In the genomic region with DNA sequence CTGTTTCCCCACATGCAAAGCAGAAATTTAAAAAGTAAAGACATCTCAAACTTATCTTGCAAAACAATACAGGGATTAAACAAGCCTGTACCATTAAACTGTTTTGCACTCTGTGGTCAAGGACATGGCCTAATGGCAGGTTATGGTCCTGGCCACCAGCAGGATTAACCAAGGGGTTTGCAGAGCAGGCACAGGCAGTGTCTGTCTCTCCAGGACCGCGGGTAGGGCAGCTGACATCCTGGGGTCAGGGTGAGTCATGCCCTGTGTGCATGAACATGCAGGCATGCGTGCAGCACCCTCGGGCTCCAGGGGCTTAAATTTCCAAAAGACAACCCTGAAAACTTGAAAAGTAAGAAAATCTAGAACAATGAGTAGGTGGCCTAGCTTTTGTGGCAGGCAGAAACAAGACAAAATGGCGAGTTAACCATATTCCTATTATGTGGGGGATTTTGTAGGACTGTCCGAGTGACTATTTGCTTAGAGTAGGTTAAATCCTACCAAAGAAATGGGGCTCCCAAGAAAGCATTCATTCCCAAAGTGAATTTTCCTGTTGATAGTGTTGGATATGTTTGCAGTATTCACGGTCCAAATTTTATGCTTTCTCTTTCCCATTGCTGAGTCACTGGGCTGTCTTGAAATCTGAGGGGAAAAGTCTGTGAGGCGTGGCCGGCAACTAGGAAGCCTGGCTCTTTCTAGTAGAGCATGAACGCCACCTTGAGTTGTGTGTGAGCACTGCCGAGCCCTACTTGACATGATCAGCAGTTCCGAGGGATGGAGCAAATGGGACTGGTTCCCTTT, we compare ENCODE assay signal across 1 cellular context.
TF ChIP-seq lines count a peak whose summit lies in the region.

No MANE protein-coding gene starts in this region.

TF ChIP-seq in K562, 482 proteins besides CTCF, POLR2A, EP300 and RAD21 (continued from another document and continues in another):
- TF ChIP-seq, protein P1, sequence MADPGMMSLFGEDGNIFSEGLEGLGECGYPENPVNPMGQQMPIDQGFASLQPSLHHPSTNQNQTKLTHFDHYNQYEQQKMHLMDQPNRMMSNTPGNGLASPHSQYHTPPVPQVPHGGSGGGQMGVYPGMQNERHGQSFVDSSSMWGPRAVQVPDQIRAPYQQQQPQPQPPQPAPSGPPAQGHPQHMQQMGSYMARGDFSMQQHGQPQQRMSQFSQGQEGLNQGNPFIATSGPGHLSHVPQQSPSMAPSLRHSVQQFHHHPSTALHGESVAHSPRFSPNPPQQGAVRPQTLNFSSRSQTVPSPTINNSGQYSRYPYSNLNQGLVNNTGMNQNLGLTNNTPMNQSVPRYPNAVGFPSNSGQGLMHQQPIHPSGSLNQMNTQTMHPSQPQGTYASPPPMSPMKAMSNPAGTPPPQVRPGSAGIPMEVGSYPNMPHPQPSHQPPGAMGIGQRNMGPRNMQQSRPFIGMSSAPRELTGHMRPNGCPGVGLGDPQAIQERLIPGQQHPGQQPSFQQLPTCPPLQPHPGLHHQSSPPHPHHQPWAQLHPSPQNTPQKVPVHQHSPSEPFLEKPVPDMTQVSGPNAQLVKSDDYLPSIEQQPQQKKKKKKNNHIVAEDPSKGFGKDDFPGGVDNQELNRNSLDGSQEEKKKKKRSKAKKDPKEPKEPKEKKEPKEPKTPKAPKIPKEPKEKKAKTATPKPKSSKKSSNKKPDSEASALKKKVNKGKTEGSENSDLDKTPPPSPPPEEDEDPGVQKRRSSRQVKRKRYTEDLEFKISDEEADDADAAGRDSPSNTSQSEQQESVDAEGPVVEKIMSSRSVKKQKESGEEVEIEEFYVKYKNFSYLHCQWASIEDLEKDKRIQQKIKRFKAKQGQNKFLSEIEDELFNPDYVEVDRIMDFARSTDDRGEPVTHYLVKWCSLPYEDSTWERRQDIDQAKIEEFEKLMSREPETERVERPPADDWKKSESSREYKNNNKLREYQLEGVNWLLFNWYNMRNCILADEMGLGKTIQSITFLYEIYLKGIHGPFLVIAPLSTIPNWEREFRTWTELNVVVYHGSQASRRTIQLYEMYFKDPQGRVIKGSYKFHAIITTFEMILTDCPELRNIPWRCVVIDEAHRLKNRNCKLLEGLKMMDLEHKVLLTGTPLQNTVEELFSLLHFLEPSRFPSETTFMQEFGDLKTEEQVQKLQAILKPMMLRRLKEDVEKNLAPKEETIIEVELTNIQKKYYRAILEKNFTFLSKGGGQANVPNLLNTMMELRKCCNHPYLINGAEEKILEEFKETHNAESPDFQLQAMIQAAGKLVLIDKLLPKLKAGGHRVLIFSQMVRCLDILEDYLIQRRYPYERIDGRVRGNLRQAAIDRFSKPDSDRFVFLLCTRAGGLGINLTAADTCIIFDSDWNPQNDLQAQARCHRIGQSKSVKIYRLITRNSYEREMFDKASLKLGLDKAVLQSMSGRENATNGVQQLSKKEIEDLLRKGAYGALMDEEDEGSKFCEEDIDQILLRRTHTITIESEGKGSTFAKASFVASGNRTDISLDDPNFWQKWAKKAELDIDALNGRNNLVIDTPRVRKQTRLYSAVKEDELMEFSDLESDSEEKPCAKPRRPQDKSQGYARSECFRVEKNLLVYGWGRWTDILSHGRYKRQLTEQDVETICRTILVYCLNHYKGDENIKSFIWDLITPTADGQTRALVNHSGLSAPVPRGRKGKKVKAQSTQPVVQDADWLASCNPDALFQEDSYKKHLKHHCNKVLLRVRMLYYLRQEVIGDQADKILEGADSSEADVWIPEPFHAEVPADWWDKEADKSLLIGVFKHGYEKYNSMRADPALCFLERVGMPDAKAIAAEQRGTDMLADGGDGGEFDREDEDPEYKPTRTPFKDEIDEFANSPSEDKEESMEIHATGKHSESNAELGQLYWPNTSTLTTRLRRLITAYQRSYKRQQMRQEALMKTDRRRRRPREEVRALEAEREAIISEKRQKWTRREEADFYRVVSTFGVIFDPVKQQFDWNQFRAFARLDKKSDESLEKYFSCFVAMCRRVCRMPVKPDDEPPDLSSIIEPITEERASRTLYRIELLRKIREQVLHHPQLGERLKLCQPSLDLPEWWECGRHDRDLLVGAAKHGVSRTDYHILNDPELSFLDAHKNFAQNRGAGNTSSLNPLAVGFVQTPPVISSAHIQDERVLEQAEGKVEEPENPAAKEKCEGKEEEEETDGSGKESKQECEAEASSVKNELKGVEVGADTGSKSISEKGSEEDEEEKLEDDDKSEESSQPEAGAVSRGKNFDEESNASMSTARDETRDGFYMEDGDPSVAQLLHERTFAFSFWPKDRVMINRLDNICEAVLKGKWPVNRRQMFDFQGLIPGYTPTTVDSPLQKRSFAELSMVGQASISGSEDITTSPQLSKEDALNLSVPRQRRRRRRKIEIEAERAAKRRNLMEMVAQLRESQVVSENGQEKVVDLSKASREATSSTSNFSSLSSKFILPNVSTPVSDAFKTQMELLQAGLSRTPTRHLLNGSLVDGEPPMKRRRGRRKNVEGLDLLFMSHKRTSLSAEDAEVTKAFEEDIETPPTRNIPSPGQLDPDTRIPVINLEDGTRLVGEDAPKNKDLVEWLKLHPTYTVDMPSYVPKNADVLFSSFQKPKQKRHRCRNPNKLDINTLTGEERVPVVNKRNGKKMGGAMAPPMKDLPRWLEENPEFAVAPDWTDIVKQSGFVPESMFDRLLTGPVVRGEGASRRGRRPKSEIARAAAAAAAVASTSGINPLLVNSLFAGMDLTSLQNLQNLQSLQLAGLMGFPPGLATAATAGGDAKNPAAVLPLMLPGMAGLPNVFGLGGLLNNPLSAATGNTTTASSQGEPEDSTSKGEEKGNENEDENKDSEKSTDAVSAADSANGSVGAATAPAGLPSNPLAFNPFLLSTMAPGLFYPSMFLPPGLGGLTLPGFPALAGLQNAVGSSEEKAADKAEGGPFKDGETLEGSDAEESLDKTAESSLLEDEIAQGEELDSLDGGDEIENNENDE (IDR thresholded peaks at IDR 0.05; ENCODE audit: low read depth, low read length): no peak
- TF ChIP-seq FOSL1 (tag; conservative IDR thresholded peaks at IDR 0.05): peak; percentile 93
- no peak for TF ChIP-seq TAF1 (IDR thresholded peaks at IDR 0.05; ENCODE audit: control insufficient read depth, extremely low read depth, insufficient read depth, low read length, severe bottlenecking)
- no peak for TF ChIP-seq ZNF311 (CRISPR knock-in tag; IDR thresholded peaks at IDR 0.05)
- peak; percentile 55; the same call in 1 of the 2 replicates for TF ChIP-seq EP400 (IDR thresholded peaks at IDR 0.05)
- no peak for TF ChIP-seq ARHGAP35 (IDR thresholded peaks at IDR 0.05; ENCODE audit: partially characterized antibody)
- TF ChIP-seq, protein P2, sequence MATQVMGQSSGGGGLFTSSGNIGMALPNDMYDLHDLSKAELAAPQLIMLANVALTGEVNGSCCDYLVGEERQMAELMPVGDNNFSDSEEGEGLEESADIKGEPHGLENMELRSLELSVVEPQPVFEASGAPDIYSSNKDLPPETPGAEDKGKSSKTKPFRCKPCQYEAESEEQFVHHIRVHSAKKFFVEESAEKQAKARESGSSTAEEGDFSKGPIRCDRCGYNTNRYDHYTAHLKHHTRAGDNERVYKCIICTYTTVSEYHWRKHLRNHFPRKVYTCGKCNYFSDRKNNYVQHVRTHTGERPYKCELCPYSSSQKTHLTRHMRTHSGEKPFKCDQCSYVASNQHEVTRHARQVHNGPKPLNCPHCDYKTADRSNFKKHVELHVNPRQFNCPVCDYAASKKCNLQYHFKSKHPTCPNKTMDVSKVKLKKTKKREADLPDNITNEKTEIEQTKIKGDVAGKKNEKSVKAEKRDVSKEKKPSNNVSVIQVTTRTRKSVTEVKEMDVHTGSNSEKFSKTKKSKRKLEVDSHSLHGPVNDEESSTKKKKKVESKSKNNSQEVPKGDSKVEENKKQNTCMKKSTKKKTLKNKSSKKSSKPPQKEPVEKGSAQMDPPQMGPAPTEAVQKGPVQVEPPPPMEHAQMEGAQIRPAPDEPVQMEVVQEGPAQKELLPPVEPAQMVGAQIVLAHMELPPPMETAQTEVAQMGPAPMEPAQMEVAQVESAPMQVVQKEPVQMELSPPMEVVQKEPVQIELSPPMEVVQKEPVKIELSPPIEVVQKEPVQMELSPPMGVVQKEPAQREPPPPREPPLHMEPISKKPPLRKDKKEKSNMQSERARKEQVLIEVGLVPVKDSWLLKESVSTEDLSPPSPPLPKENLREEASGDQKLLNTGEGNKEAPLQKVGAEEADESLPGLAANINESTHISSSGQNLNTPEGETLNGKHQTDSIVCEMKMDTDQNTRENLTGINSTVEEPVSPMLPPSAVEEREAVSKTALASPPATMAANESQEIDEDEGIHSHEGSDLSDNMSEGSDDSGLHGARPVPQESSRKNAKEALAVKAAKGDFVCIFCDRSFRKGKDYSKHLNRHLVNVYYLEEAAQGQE (CRISPR knock-in tag; IDR thresholded peaks at IDR 0.05; ENCODE audit: low read depth): no peak
- TF ChIP-seq ZKSCAN1 (IDR thresholded peaks at IDR 0.05; ENCODE audit: low read depth, low read length): no peak
- TF ChIP-seq RUNX1 (IDR thresholded peaks at IDR 0.05; ENCODE audit: low read depth): no peak
- no peak for TF ChIP-seq ZNF79 (CRISPR knock-in tag; IDR thresholded peaks at IDR 0.05; ENCODE audit: low read depth)
- no peak for TF ChIP-seq ZZZ3 (IDR thresholded peaks at IDR 0.05)
- TF ChIP-seq, protein P3, sequence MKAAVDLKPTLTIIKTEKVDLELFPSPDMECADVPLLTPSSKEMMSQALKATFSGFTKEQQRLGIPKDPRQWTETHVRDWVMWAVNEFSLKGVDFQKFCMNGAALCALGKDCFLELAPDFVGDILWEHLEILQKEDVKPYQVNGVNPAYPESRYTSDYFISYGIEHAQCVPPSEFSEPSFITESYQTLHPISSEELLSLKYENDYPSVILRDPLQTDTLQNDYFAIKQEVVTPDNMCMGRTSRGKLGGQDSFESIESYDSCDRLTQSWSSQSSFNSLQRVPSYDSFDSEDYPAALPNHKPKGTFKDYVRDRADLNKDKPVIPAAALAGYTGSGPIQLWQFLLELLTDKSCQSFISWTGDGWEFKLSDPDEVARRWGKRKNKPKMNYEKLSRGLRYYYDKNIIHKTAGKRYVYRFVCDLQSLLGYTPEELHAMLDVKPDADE (conservative IDR thresholded peaks at IDR 0.05; ENCODE audit: control insufficient read depth, low read depth, low read length): no peak
- TF ChIP-seq, protein P4, sequence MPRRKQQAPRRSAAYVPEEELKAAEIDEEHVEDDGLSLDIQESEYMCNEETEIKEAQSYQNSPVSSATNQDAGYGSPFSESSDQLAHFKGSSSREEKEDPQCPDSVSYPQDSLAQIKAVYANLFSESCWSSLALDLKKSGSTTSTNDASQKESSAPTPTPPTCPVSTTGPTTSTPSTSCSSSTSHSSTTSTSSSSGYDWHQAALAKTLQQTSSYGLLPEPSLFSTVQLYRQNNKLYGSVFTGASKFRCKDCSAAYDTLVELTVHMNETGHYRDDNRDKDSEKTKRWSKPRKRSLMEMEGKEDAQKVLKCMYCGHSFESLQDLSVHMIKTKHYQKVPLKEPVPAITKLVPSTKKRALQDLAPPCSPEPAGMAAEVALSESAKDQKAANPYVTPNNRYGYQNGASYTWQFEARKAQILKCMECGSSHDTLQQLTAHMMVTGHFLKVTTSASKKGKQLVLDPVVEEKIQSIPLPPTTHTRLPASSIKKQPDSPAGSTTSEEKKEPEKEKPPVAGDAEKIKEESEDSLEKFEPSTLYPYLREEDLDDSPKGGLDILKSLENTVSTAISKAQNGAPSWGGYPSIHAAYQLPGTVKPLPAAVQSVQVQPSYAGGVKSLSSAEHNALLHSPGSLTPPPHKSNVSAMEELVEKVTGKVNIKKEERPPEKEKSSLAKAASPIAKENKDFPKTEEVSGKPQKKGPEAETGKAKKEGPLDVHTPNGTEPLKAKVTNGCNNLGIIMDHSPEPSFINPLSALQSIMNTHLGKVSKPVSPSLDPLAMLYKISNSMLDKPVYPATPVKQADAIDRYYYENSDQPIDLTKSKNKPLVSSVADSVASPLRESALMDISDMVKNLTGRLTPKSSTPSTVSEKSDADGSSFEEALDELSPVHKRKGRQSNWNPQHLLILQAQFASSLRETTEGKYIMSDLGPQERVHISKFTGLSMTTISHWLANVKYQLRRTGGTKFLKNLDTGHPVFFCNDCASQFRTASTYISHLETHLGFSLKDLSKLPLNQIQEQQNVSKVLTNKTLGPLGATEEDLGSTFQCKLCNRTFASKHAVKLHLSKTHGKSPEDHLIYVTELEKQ (CRISPR knock-in tag; IDR thresholded peaks at IDR 0.05): no peak
- TF ChIP-seq ZNF354B (CRISPR knock-in tag; IDR thresholded peaks at IDR 0.05): no peak
- TF ChIP-seq STAG1 (CRISPR knock-in tag; IDR thresholded peaks at IDR 0.05; ENCODE audit: borderline replicate concordance): peak; percentile 27; the same call in 1 of the 2 replicates
- TF ChIP-seq CBX2 (IDR thresholded peaks at IDR 0.05; ENCODE audit: insufficient read depth, low read length, poor library complexity, severe bottlenecking): no peak
